23 cellular contexts compared by ENCODE assay signal in genomic region chr6:149138093-149138492, GRCh38.
A peak's percentile ranks its signal among the peaks of the same experiment; 100 is the strongest.
DNase-seq lines count a peak whose midpoint lies in the region; ATAC-seq, FAIRE-seq and TF ChIP-seq lines count a peak whose summit lies in the region.
"Had no signal": no experiment of that assay in that cellular context is flagged by ENCODE, and none has a peak within 500 bp of the region (broad histone marks: within the 10 kb centered on the region; RNA-seq: fewer than 3 reads in every experiment).

No MANE protein-coding gene starts in this region.

- 58% methylated on average over 4 of the region's 10 CpGs for WGBS in right lobe of liver (ENCODE audit: insufficient coverage, low coverage, low lambda C conversion rate, missing lambda C conversion rate)
- 62% methylated on average over 8 of the region's 10 CpGs for WGBS in HepG2 (ENCODE audit: low lambda C conversion rate)
- WGBS in K562 (ENCODE audit: insufficient coverage, low coverage, missing lambda C conversion rate), result 71% methylated on average over 10 of the region's 10 CpGs

- intact Hi-C loops in right lobe of liver (cut with DNase I), result no loop called here
- intact Hi-C loops in HepG2 (cut with micrococcal nuclease; ENCODE audit: unreplicated experiment), result no loop called here
- intact Hi-C loops in K562 (cut with micrococcal nuclease), result no loop called here

- H3K9me3 Mint-ChIP-seq in T-helper 1 cell treated with Interleukin-12 subunit alpha and Interleukin-12 subunit beta and Interleukin-4 antibody, amounts not matched to agents 30 μg/mL and 1 μg/mL, for 36 hours, result peaks cover 8% of the 10 kb centered on the region
- no peaks in the 10 kb centered on the region for H3K9me3 Mint-ChIP-seq in stimulated activated naive B cell treated with anti-CD40 and anti-IgM and Interleukin-4, amounts not matched to agents 10 μg/mL and 1 μg/mL and 100 μg/mL, for 72 hours
- H3K9me3 Mint-ChIP-seq: IgD-negative memory B cell, neural crest cell had no signal

- no peaks in the 10 kb centered on the region for H3K27me3 Mint-ChIP-seq in T-helper 1 cell treated with Interleukin-12 subunit alpha and Interleukin-12 subunit beta and Interleukin-4 antibody, amounts not matched to agents 30 μg/mL and 1 μg/mL, for 36 hours (ENCODE audit: low read depth)
- H3K27me3 Mint-ChIP-seq in stimulated activated naive B cell treated with anti-CD40 and anti-IgM and Interleukin-4, amounts not matched to agents 10 μg/mL and 1 μg/mL and 100 μg/mL, for 72 hours, result no peaks in the 10 kb centered on the region

- no peak for TF ChIP-seq POLR2A in right lobe of liver (IDR thresholded peaks at IDR 0.05)
- TF ChIP-seq POLR2A in HepG2 (IDR thresholded peaks at IDR 0.05; ENCODE audit: insufficient read depth in 1 of 2, low read depth in 2 of 2, low read length in 2 of 2), result no peak
- no peak for TF ChIP-seq POLR2A in K562 (conservative IDR thresholded peaks at IDR 0.05)

- no peak overlapping the region for H3K4me3 Mint-ChIP-seq in T-helper 1 cell treated with Interleukin-12 subunit alpha and Interleukin-12 subunit beta and Interleukin-4 antibody, amounts not matched to agents 30 μg/mL and 1 μg/mL, for 36 hours
- H3K4me3 Mint-ChIP-seq in stimulated activated naive B cell treated with anti-CD40 and anti-IgM and Interleukin-4, amounts not matched to agents 10 μg/mL and 1 μg/mL and 100 μg/mL, for 72 hours, result no peak overlapping the region
- H3K4me3 Mint-ChIP-seq: IgD-negative memory B cell, mesothelial cell of epicardium, neural crest cell had no signal

- in situ Hi-C loops in HepG2 (cut with HindIII; ENCODE audit: extremely low pct_ligation_motif_present, low pct_unique_long_range_greater_than_20kb) (no loop called here), K562 (cut with MboI) (no loop called here)

- H3K4me2 ChIP-seq in HepG2 (ENCODE audit: low read depth, low read length) (no peak overlapping the region), K562 (ENCODE audit: insufficient read depth, low read length) (no peak overlapping the region)

- H3K36me3 ChIP-seq in right lobe of liver, result no peaks in the 10 kb centered on the region
- no peaks in the 10 kb centered on the region for H3K36me3 ChIP-seq in HepG2 (replicated peaks in 1 of 2; ENCODE audit: control insufficient read depth in 1 of 2, insufficient read depth in 2 of 2, low read length in 2 of 2)
- no peaks in the 10 kb centered on the region for H3K36me3 ChIP-seq in K562 (ENCODE audit: control insufficient read depth, insufficient read depth, low read length)
- H3K36me3 ChIP-seq: HAP-1, left lung, Peyer's patch, SJSA1, thoracic aorta had no signal

- no peak overlapping the region for H3K27ac ChIP-seq in right lobe of liver
- H3K27ac ChIP-seq in HepG2 (ENCODE audit: extremely low read length, insufficient read depth, low read length), result no peak overlapping the region
- no peak overlapping the region for H3K27ac ChIP-seq in K562 (ENCODE audit: extremely low read depth, low read depth, low read length)
- H3K27ac ChIP-seq: 22Rv1, foreskin keratinocyte, left lung, Peyer's patch, SJSA1, thoracic aorta had no signal

- no peaks in the 10 kb centered on the region for H3K9me3 ChIP-seq in right lobe of liver
- H3K9me3 ChIP-seq in HepG2 (ENCODE audit: low read length), result no peaks in the 10 kb centered on the region
- H3K9me3 ChIP-seq in K562 (replicated peaks; ENCODE audit: control insufficient read depth, insufficient read depth, low read depth, low read length), result no peaks in the 10 kb centered on the region
- H3K9me3 ChIP-seq: HAP-1, left lung, Peyer's patch, SJSA1, thoracic aorta had no signal

- TF ChIP-seq RAD21 in HepG2 (CRISPR knock-in tag; IDR thresholded peaks at IDR 0.05) (no peak), K562 (CRISPR knock-in tag; conservative IDR thresholded peaks at IDR 0.05 in 1 of 2, IDR thresholded peaks at IDR 0.05 in 1 of 2) (no peak)

- no peaks in the 10 kb centered on the region for H3K27me3 ChIP-seq in right lobe of liver
- peaks cover 0 to 13% of the 10 kb centered on the region in 2 experiments; a peak in 3 of 5 replicates for H3K27me3 ChIP-seq in HepG2 (ENCODE audit: control insufficient read depth in 1 of 2, insufficient read depth in 2 of 2, low read length in 2 of 2)
- no peaks in the 10 kb centered on the region for H3K27me3 ChIP-seq in K562 (ENCODE audit: control insufficient read depth in 2 of 2, insufficient read depth in 2 of 2, low read length in 2 of 2)
- H3K27me3 ChIP-seq: left lung, Peyer's patch, SJSA1 had no signal

- H3K4me1 Mint-ChIP-seq in T-helper 1 cell treated with Interleukin-12 subunit alpha and Interleukin-12 subunit beta and Interleukin-4 antibody, amounts not matched to agents 30 μg/mL and 1 μg/mL, for 36 hours (ENCODE audit: low read depth), result peaks cover 43% of the 10 kb centered on the region
- peaks cover 18 to 27% of the 10 kb centered on the region in 2 donors for H3K4me1 Mint-ChIP-seq in stimulated activated naive B cell treated with anti-CD40 and anti-IgM and Interleukin-4, amounts not matched to agents 10 μg/mL and 1 μg/mL and 100 μg/mL, for 72 hours

- CTCF ChIA-PET in HepG2 (lab: Yijun Ruan, JAX; ENCODE audit: low intra/inter-chr PET ratio, low total read pairs), result no interaction called here
- CTCF ChIA-PET in K562 (lab: Yijun Ruan, JAX; ENCODE audit: low intra/inter-chr PET ratio), result no interaction called here

- H3K9me1 ChIP-seq in K562 (ENCODE audit: control insufficient read depth, insufficient read depth, low read length), result no peaks in the 10 kb centered on the region

- no peak for TF ChIP-seq CTCF in right lobe of liver (IDR thresholded peaks at IDR 0.05)
- TF ChIP-seq CTCF in HepG2 (CRISPR knock-in tag; IDR thresholded peaks at IDR 0.05), result no peak
- no peak for TF ChIP-seq CTCF in K562 (IDR thresholded peaks at IDR 0.05 in 2 of 3, conservative IDR thresholded peaks at IDR 0.05 in 1 of 3; ENCODE audit: insufficient read depth in 2 of 3, low read depth in 1 of 3, low read length in 3 of 3)

- peaks cover 0 to 13% (median 7%) of the 10 kb centered on the region in 4 donors for H3K4me1 ChIP-seq in right lobe of liver
- peaks cover 11% of the 10 kb centered on the region; the same call in 1 of the 2 replicates for H3K4me1 ChIP-seq in HepG2 (ENCODE audit: insufficient read depth, low read length)
- H3K4me1 ChIP-seq in K562 (replicated peaks in 1 of 2; ENCODE audit: control insufficient read depth in 2 of 2, insufficient read depth in 2 of 2, low read length in 2 of 2), result peaks cover 11 to 38% of the 10 kb centered on the region in 2 experiments
- H3K4me1 ChIP-seq: foreskin keratinocyte, HAP-1, left lung, Peyer's patch had no signal

- TF ChIP-seq EP300 in HepG2 (IDR thresholded peaks at IDR 0.05; ENCODE audit: low read depth in 2 of 2, low read length in 2 of 2) (no peak), HepG2 (CRISPR knock-in tag; IDR thresholded peaks at IDR 0.05; ENCODE audit: borderline replicate concordance) (no peak), K562 (IDR thresholded peaks at IDR 0.05; ENCODE audit: low read length) (no peak)

- H3K79me2 ChIP-seq in HepG2 (ENCODE audit: insufficient read depth, low read length), result no peaks in the 10 kb centered on the region
- no peaks in the 10 kb centered on the region for H3K79me2 ChIP-seq in K562 (ENCODE audit: control insufficient read depth, insufficient read depth, low read length)

- DNase-seq in T-helper 1 cell (no peak), right lobe of liver (no peak), HepG2 (ENCODE audit: low spot score) (no peak), K562 (ENCODE audit: extremely low read depth in 1 of 4, low spot score in 3 of 4) (no peak), NCI-H1105 (lab: John Stamatoyannopoulos, UW) (no peak)
- DNase-seq in stimulated activated naive B cell treated with anti-CD40 and anti-IgM and Interleukin-4, amounts not matched to agents 10 μg/mL and 1 μg/mL and 100 μg/mL, for 72 hours, result no peak
- DNase-seq: activated effector memory CD4-positive, alpha-beta T cell treated with Interleukin-2 at 50 U/mL for 16 hours; DMS79; foreskin keratinocyte; left lung; NCI-H1417; NCI-H510A had no signal

- FAIRE-seq in HepG2 (lab: Jason Lieb, UNC) (no peak), K562 (lab: Jason Lieb, UNC) (no peak)
- FAIRE-seq: astrocyte had no signal

- H3K4me3 ChIP-seq in right lobe of liver (no peak overlapping the region), HepG2 (replicated peaks in 1 of 3; ENCODE audit: insufficient read depth in 1 of 3, low read depth in 2 of 3, low read length in 3 of 3) (no peak overlapping the region), K562 (no peak overlapping the region)
- H3K4me3 ChIP-seq: HAP-1, left lung, Peyer's patch, SJSA1, thoracic aorta had no signal

- no peaks in the 10 kb centered on the region for H4K20me1 ChIP-seq in HepG2 (ENCODE audit: insufficient read depth, low read length)
- no peaks in the 10 kb centered on the region for H4K20me1 ChIP-seq in K562 (replicated peaks; ENCODE audit: control insufficient read depth, insufficient read depth, low read length)

- H3K27ac Mint-ChIP-seq in T-helper 1 cell treated with Interleukin-12 subunit alpha and Interleukin-12 subunit beta and Interleukin-4 antibody, amounts not matched to agents 30 μg/mL and 1 μg/mL, for 36 hours, result peak overlapping the region; percentile 90
- H3K27ac Mint-ChIP-seq in stimulated activated naive B cell treated with anti-CD40 and anti-IgM and Interleukin-4, amounts not matched to agents 10 μg/mL and 1 μg/mL and 100 μg/mL, for 72 hours, result no peak overlapping the region

- H3K36me3 Mint-ChIP-seq in T-helper 1 cell treated with Interleukin-12 subunit alpha and Interleukin-12 subunit beta and Interleukin-4 antibody, amounts not matched to agents 30 μg/mL and 1 μg/mL, for 36 hours (ENCODE audit: low read depth), result peaks cover 19% of the 10 kb centered on the region
- no peaks in the 10 kb centered on the region for H3K36me3 Mint-ChIP-seq in stimulated activated naive B cell treated with anti-CD40 and anti-IgM and Interleukin-4, amounts not matched to agents 10 μg/mL and 1 μg/mL and 100 μg/mL, for 72 hours
- H3K36me3 Mint-ChIP-seq: IgD-negative memory B cell, mesothelial cell of epicardium had no signal

- H3K9ac ChIP-seq in HepG2 (ENCODE audit: insufficient read depth, low read depth, low read length) (no peak overlapping the region), K562 (ENCODE audit: insufficient read depth in 1 of 2, low read depth in 2 of 2, low read length in 2 of 2) (peak overlapping the region in 1 of 2 experiments; percentile 11; a peak in 1 of 4 replicates)

- POLR2A ChIA-PET in HepG2 (lab: Yijun Ruan, JAX) (no interaction called here), K562 (lab: Yijun Ruan, JAX) (interaction anchor here (0.5 to 1.0 kb wide), 2 partner anchors 23 to 1886 kb away, joined by 3 to 5 read pairs; no protein-coding TSS in a partner anchor)

- H2AFZ ChIP-seq in HepG2 (ENCODE audit: low read length) (no peak overlapping the region), K562 (ENCODE audit: low read depth, low read length) (peak overlapping the region; percentile 37; the same call in 1 of the 2 replicates)

- BruUV-seq in HepG2 (replicated peaks; lab: Mats Ljungman, UMichigan) (no TSS peak), K562 (replicated peaks; lab: Mats Ljungman, UMichigan) (no TSS peak)

- ATAC-seq in right lobe of liver (peak in 3 of 4 donors; percentile 10 to 37 (median 33)), HepG2 (no peak), K562 (no peak), HG02852 (IDR thresholded peaks at IDR 0.05; ENCODE audit: unreplicated experiment) (no peak)
- ATAC-seq in stimulated activated naive B cell treated with anti-CD40 and anti-IgM and Interleukin-4, amounts not matched to agents 10 μg/mL and 1 μg/mL and 100 μg/mL, for 72 hours (replicated peaks), result no peak
- ATAC-seq: foreskin keratinocyte, left lung had no signal

Comparison
In these comparisons a context has a peak if more than half of its experiments do, and no peak if none do; other contexts are left out.
1. ATAC-seq: peak in right lobe of liver (3 of 4); none in HepG2 (single experiment), K562 (single experiment), HG02852 (single experiment) and stimulated activated naive B cell treated with anti-CD40 and anti-IgM and Interleukin-4, amounts not matched to agents 10 μg/mL and 1 μg/mL and 100 μg/mL, for 72 hours (0 of 2).